ENCODE assay signal across 23 cellular contexts in genomic region chr10:43056568-43057011, GRCh38. TPM values are rescaled to one million over a fixed set of nuclear protein-coding genes. Genes with fewer than 3 reads are reported as not detected.
A peak's percentile ranks its signal among the peaks of the same experiment; 100 is the strongest.
DNase-seq lines count a peak whose midpoint lies in the region; ATAC-seq and TF ChIP-seq lines count a peak whose summit lies in the region.
"Had no signal": no experiment of that assay in that cellular context is flagged by ENCODE, and none has a peak within 500 bp of the region (broad histone marks: within the 10 kb centered on the region; RNA-seq: fewer than 3 reads in every experiment).

No MANE protein-coding gene starts in this region.

- peak overlapping the region; percentile 83 for H3K4me2 ChIP-seq in BLaER1

- 0 out of 2 replicates have a peak, but pooled peaks cover 8% of the 10 kb centered on the region for H3K9me3 ChIP-seq in BLaER1
- H3K9me3 ChIP-seq in endodermal cell (ENCODE audit: control insufficient read depth, low read length) = no peaks in the 10 kb centered on the region
- H3K9me3 ChIP-seq: adrenal gland, psoas muscle had no signal

- intact Hi-C loops in posterior vena cava (cut with DNase I) = no loop called here

- H3K4me1 ChIP-seq in BLaER1 = peaks cover 62% of the 10 kb centered on the region
- no peaks in the 10 kb centered on the region for H3K4me1 ChIP-seq in endodermal cell (ENCODE audit: control insufficient read depth, insufficient read depth, low read length)
- H3K4me1 ChIP-seq: adrenal gland, psoas muscle had no signal

- no peaks in the 10 kb centered on the region for H3K4me1 Mint-ChIP-seq in endodermal cell
- H3K4me1 Mint-ChIP-seq: activated CD4-positive, alpha-beta T cell treated with anti-CD3 and anti-CD28 coated beads, Interleukin-2, amount 10 ng/mL, durations not matched to agents 7 days and 5 days; B cell; H9 had no signal

- H3K36me3 ChIP-seq in BLaER1 = no peaks in the 10 kb centered on the region
- H3K36me3 ChIP-seq in endodermal cell (ENCODE audit: control insufficient read depth, insufficient read depth, low read length) = no peaks in the 10 kb centered on the region
- H3K36me3 ChIP-seq: adrenal gland, brain microvascular endothelial cell, WERI-Rb-1 had no signal

- H3K9me3 Mint-ChIP-seq in endodermal cell = no peaks in the 10 kb centered on the region
- H3K9me3 Mint-ChIP-seq: activated CD4-positive, alpha-beta T cell treated with anti-CD3 and anti-CD28 coated beads, Interleukin-2, amount 10 ng/mL, durations not matched to agents 7 days and 5 days; T-helper 2 cell treated with Interferon-gamma antibody and Interleukin-4, amounts not matched to agents 5 μg/mL and 100 μg/mL, for 36 hours had no signal

- no peaks in the 10 kb centered on the region for H4K20me1 ChIP-seq in BLaER1

- 86 to 91% methylated on average over 5 of the region's 5 CpGs for WGBS in endodermal cell (ENCODE audit: insufficient coverage in 1 of 2, insufficient read length in 1 of 2), 2 experiments

- H3K27ac ChIP-seq in BLaER1 (peak overlapping the region; percentile 50), endodermal cell (ENCODE audit: low read depth, low read length) (no peak overlapping the region)
- H3K27ac ChIP-seq: adrenal gland, brain microvascular endothelial cell, psoas muscle, skin epidermis, WERI-Rb-1 had no signal

- peak; percentile 5 for DNase-seq in activated CD8-positive, alpha-beta memory T cell treated with anti-CD3 and anti-CD28 coated beads, Interleukin-2, amount 50 U/mL, for 4 hours
- DNase-seq in activated CD8-positive, alpha-beta memory T cell treated with anti-CD3 and anti-CD28 coated beads for 24 hours = no peak
- DNase-seq in endodermal cell (peak; percentile 35), posterior vena cava (ENCODE audit: low spot score) (peak; percentile 66), ecto neural progenitor cell (ENCODE audit: low spot score) (no peak), putamen (ENCODE audit: low spot score) (no peak)
- DNase-seq: activated CD4-positive, alpha-beta T cell treated with anti-CD3 and anti-CD28 coated beads, Interleukin-2, amount 10 ng/mL, durations not matched to agents 7 days and 5 days; brain microvascular endothelial cell; effector memory CD4-positive, alpha-beta T cell; GDM1; H9; NCI-H1048; NCI-H1694; NCI-H524; trophoblast cell; WERI-Rb-1 had no signal

- H3K9ac ChIP-seq in BLaER1 (no peak overlapping the region), endodermal cell (ENCODE audit: extremely low read depth, low read length, poor library complexity, severe bottlenecking) (no peak overlapping the region)

- H3K27ac Mint-ChIP-seq in endodermal cell = no peak overlapping the region
- H3K27ac Mint-ChIP-seq: activated CD4-positive, alpha-beta T cell treated with anti-CD3 and anti-CD28 coated beads, Interleukin-2, amount 10 ng/mL, durations not matched to agents 7 days and 5 days; B cell; H9; T-helper 2 cell treated with Interferon-gamma antibody and Interleukin-4, amounts not matched to agents 5 μg/mL and 100 μg/mL, for 36 hours had no signal

- H3K27me3 ChIP-seq in BLaER1 = no peaks in the 10 kb centered on the region
- H3K27me3 ChIP-seq in endodermal cell (ENCODE audit: control insufficient read depth, insufficient read depth, low read length, poor library complexity, severe bottlenecking) = no peaks in the 10 kb centered on the region
- H3K27me3 ChIP-seq: adrenal gland, brain microvascular endothelial cell had no signal

- no peak for TF ChIP-seq CTCF in endodermal cell (conservative IDR thresholded peaks at IDR 0.05)

- no peak overlapping the region for H3K4me3 Mint-ChIP-seq in endodermal cell
- H3K4me3 Mint-ChIP-seq: activated CD4-positive, alpha-beta T cell treated with anti-CD3 and anti-CD28 coated beads, Interleukin-2, amount 10 ng/mL, durations not matched to agents 7 days and 5 days; B cell; H9; T-helper 2 cell treated with Interferon-gamma antibody and Interleukin-4, amounts not matched to agents 5 μg/mL and 100 μg/mL, for 36 hours had no signal

- no peak overlapping the region for H3K4me3 ChIP-seq in BLaER1
- no peak overlapping the region for H3K4me3 ChIP-seq in endodermal cell (ENCODE audit: low read length)
- H3K4me3 ChIP-seq: adrenal gland, psoas muscle, skin epidermis had no signal

- ATAC-seq in GM18520 (IDR thresholded peaks at IDR 0.05; ENCODE audit: unreplicated experiment) = no peak
- ATAC-seq: psoas muscle had no signal

- H3K27me3 Mint-ChIP-seq in endodermal cell (ENCODE audit: insufficient read depth) = peaks cover 2% of the 10 kb centered on the region

- no peaks in the 10 kb centered on the region for H3K36me3 Mint-ChIP-seq in endodermal cell (ENCODE audit: low read depth)

RNA-seq across cellular contexts. Expression of gene RET, which starts 20.3 kb away (rescaled TPM):
- total RNA-seq in endodermal cell (1 to 10 TPM; 1.2 to 3.5 TPM), posterior vena cava (1 to 10 TPM; 1.0 to 1.3 TPM)
- polyA plus RNA-seq in endodermal cell (2013, experiment 1 of 2) = 2.6 TPM
- 2.3 TPM for polyA plus RNA-seq in endodermal cell (2013, experiment 2 of 2)

Comparison
In these comparisons a context has a peak if more than half of its experiments do, and no peak if none do; other contexts are left out.
1. DNase-seq: peak in activated CD8-positive, alpha-beta memory T cell treated with anti-CD3 and anti-CD28 coated beads, Interleukin-2, amount 50 U/mL, for 4 hours (single experiment), endodermal cell (single experiment) and posterior vena cava (single experiment); none in activated CD8-positive, alpha-beta memory T cell treated with anti-CD3 and anti-CD28 coated beads for 24 hours (single experiment), ecto neural progenitor cell (single experiment) and putamen (single experiment).